ENCODE assay signal across 8 cellular contexts in genomic region chr1:212791261-212791675, GRCh38.
DNase-seq lines count a peak whose midpoint lies in the region; ATAC-seq, FAIRE-seq and TF ChIP-seq lines count a peak whose summit lies in the region.

No MANE protein-coding gene starts in this region.

- peak overlapping the region; percentile 94 to 100 for H3K4me3 ChIP-seq in muscle layer of colon (ENCODE audit: low read depth in 1 of 2, low read length in 2 of 2)

- H3K4me1 Mint-ChIP-seq in effector memory CD8-positive, alpha-beta T cell (ENCODE audit: low read depth in 2 of 2) = peaks cover 30 to 38% of the 10 kb centered on the region in 2 donors

- H3K36me3 Mint-ChIP-seq in effector memory CD8-positive, alpha-beta T cell (ENCODE audit: insufficient read depth) = peaks cover 28% of the 10 kb centered on the region

- H3K9me3 Mint-ChIP-seq in effector memory CD8-positive, alpha-beta T cell = no peaks in the 10 kb centered on the region

- no peaks in the 10 kb centered on the region for H3K27me3 ChIP-seq in muscle layer of colon (ENCODE audit: control insufficient read depth in 1 of 2, insufficient read depth in 2 of 2, low read length in 2 of 2)

- H3K27ac Mint-ChIP-seq in effector memory CD8-positive, alpha-beta T cell = peak overlapping the region; percentile 98 to 100

- no peaks in the 10 kb centered on the region for H3K9me3 ChIP-seq in muscle layer of colon (ENCODE audit: low read length)

- H3K9ac ChIP-seq in muscle layer of colon (ENCODE audit: low read length) = peak overlapping the region; percentile 98

- H3K4me1 ChIP-seq in muscle layer of colon (ENCODE audit: insufficient read depth, low read length) = peaks cover 5% of the 10 kb centered on the region

- H3K4me3 Mint-ChIP-seq in effector memory CD8-positive, alpha-beta T cell = peak overlapping the region; percentile 98 to 100

- peak overlapping the region; percentile 100 for H3K27ac ChIP-seq in muscle layer of colon (ENCODE audit: low read depth, low read length)

- no peaks in the 10 kb centered on the region for H3K36me3 ChIP-seq in muscle layer of colon (ENCODE audit: insufficient read depth, low read length)

- no peak for TF ChIP-seq CTCF in D721Med (IDR thresholded peaks at IDR 0.05; ENCODE audit: insufficient read depth, missing control alignments)

- no peaks in the 10 kb centered on the region for H3K27me3 Mint-ChIP-seq in effector memory CD8-positive, alpha-beta T cell

- peak; percentile 32 for ATAC-seq in GM19438 (IDR thresholded peaks at IDR 0.05; ENCODE audit: low read depth, unreplicated experiment)
- ATAC-seq in HG03442 (IDR thresholded peaks at IDR 0.05; ENCODE audit: unreplicated experiment) = peak; percentile 26
- ATAC-seq in effector memory CD8-positive, alpha-beta T cell (replicated peaks) = peak; percentile 67

- DNase-seq in DMS53 (lab: John Stamatoyannopoulos, UW) (peak; percentile 94), RCC 7860 (ENCODE audit: low spot score) (peak; percentile 61), NCI-H187 treated with DMSO at 0.1 percent for 48 hours (lab: John Stamatoyannopoulos, UW) (no peak), D721Med (ENCODE audit: insufficient read length, low spot score) (no peak)
- no peak for DNase-seq in effector memory CD8-positive, alpha-beta T cell

- FAIRE-seq in RCC 7860 (lab: Jason Lieb, UNC) (no peak), D721Med (lab: Jason Lieb, UNC) (no peak)

Comparison
In these comparisons a context has a peak if more than half of its experiments do, and no peak if none do; other contexts are left out.
1. DNase-seq: peak in DMS53 (single experiment) and RCC 7860 (single experiment); none in effector memory CD8-positive, alpha-beta T cell (0 of 3), NCI-H187 treated with DMSO at 0.1 percent for 48 hours (single experiment) and D721Med (single experiment).
2. Peak in every context shown above with its lines, with median percentiles within 50 percentile points of each other: ATAC-seq.